Comparison of ENCODE assay signal across 23 cellular contexts in the genomic region with DNA sequence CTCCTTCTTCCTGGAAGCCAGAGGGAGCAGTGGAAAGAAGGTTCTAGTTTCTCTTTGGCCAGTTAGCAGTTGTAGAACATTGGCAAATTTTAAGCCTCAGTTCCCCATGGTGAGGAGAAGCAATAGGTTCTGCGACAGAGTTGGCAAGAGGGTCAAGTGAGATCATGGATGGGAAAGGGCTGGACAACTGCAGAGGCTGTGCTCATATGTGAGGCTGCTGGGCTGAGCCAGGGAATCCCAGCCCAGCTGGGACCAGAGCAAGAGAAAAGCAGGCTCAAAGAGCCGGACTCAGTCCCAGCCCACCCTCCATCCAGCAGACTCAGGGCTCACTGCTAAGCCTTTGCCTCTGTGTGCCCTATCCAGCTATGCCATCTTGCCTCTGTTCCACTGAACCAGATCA.
"Had no signal": no experiment of that assay in that cellular context is flagged by ENCODE, and none has a peak within 500 bp of the region (broad histone marks: within the 10 kb centered on the region; RNA-seq: fewer than 3 reads in every experiment).

No MANE protein-coding gene starts in this region.

- H3K4me1 Mint-ChIP-seq: activated B cell treated with CpG ODN at 0.5 μM for 24 hours; activated CD4-positive, alpha-beta memory T cell treated with anti-CD3 and anti-CD28 coated beads, Interleukin-2, amount 10 ng/mL, durations not matched to agents 7 days and 5 days had no signal

- H3K9me3 ChIP-seq: adrenal gland had no signal

- H3K36me3 Mint-ChIP-seq: activated naive CD8-positive, alpha-beta T cell treated with anti-CD3 and anti-CD28 coated beads, Interleukin-2, amount 10 ng/mL, durations not matched to agents 7 days and 5 days had no signal

- ATAC-seq: K562, Panc1 had no signal

- H3K36me3 ChIP-seq: adrenal gland had no signal

- H3K4me3 Mint-ChIP-seq: activated B cell treated with CpG ODN at 0.5 μM for 24 hours; activated CD4-positive, alpha-beta memory T cell treated with anti-CD3 and anti-CD28 coated beads, Interleukin-2, amount 10 ng/mL, durations not matched to agents 7 days and 5 days; activated naive CD8-positive, alpha-beta T cell treated with anti-CD3 and anti-CD28 coated beads, Interleukin-2, amount 10 ng/mL, durations not matched to agents 7 days and 5 days; T-helper 1 cell treated with Interleukin-12 subunit alpha and Interleukin-12 subunit beta and Interleukin-4 antibody, amounts not matched to agents 30 μg/mL and 1 μg/mL, for 36 hours had no signal

- H3K4me1 ChIP-seq: adrenal gland had no signal

- H3K4me3 ChIP-seq: adrenal gland, K562 had no signal

- H3K27ac ChIP-seq: adrenal gland had no signal

- H3K9me3 Mint-ChIP-seq: activated CD4-positive, alpha-beta memory T cell treated with anti-CD3 and anti-CD28 coated beads, Interleukin-2, amount 10 ng/mL, durations not matched to agents 7 days and 5 days; T-helper 1 cell treated with Interleukin-12 subunit alpha and Interleukin-12 subunit beta and Interleukin-4 antibody, amounts not matched to agents 30 μg/mL and 1 μg/mL, for 36 hours had no signal

- DNase-seq: activated B cell treated with CpG ODN at 0.5 μM for 24 hours; activated CD4-positive, alpha-beta memory T cell treated with anti-CD3 and anti-CD28 coated beads, Interleukin-2, amount 10 ng/mL, durations not matched to agents 7 days and 5 days; activated CD4-positive, alpha-beta T cell treated with anti-CD3 and anti-CD28 coated beads, Interleukin-2, amount 50 U/mL, for 1 hour; activated naive CD4-positive, alpha-beta T cell treated with anti-CD3 and anti-CD28 coated beads, Interleukin-2, amount 50 U/mL, for 16 hours; activated naive CD8-positive, alpha-beta T cell treated with anti-CD3 and anti-CD28 coated beads, Interleukin-2, amount 10 ng/mL, durations not matched to agents 7 days and 5 days; anterior cingulate cortex; caudate nucleus; Karpas-422; NCI-H1092; NCI-H1417; NCI-H1694; NCI-H2029; NCI-H2107; NCI-H345; NCI-H510A; NCI-H526 treated with DMSO at 0.1 percent for 48 hours; NCI-H82; RPMI8226; SHP77 had no signal

- H3K27ac Mint-ChIP-seq: activated B cell treated with CpG ODN at 0.5 μM for 24 hours; activated CD4-positive, alpha-beta memory T cell treated with anti-CD3 and anti-CD28 coated beads, Interleukin-2, amount 10 ng/mL, durations not matched to agents 7 days and 5 days; activated naive CD8-positive, alpha-beta T cell treated with anti-CD3 and anti-CD28 coated beads, Interleukin-2, amount 10 ng/mL, durations not matched to agents 7 days and 5 days; T-helper 1 cell treated with Interleukin-12 subunit alpha and Interleukin-12 subunit beta and Interleukin-4 antibody, amounts not matched to agents 30 μg/mL and 1 μg/mL, for 36 hours had no signal
